In genomic region chr3:18295171-18295920, GRCh38 we compare ENCODE assay signal across 9 cellular contexts.
DNase-seq lines count a peak whose midpoint lies in the region; ATAC-seq and TF ChIP-seq lines count a peak whose summit lies in the region.
"Had no signal": no experiment of that assay in that cellular context is flagged by ENCODE, and none has a peak within 500 bp of the region (broad histone marks: within the 10 kb centered on the region; RNA-seq: fewer than 3 reads in every experiment).

No MANE protein-coding gene starts in this region.

- peak; percentile 34 for DNase-seq in NCI-H2029 (lab: John Stamatoyannopoulos, UW)
- no peak for DNase-seq in NCI-H2029 treated with DMSO at 0.1 percent for 48 hours (lab: John Stamatoyannopoulos, UW)
- peak; percentile 31 for DNase-seq in SKM-1 (lab: John Stamatoyannopoulos, UW; ENCODE audit: unreplicated experiment)
- DNase-seq in glutamatergic neuron: peak; percentile 29
- peak; percentile 6 to 36 for DNase-seq in stimulated activated CD4-positive, alpha-beta T cell treated with anti-CD3 and anti-CD28 coated beads, Interleukin-15, amount 100 ng/mL, for 48 hours (ENCODE audit: low read depth in 2 of 2)
- no peak for DNase-seq in NCI-H2081 treated with DMSO at 0.1 percent for 48 hours (lab: John Stamatoyannopoulos, UW)

- peaks cover 2% of the 10 kb centered on the region for H3K27me3 Mint-ChIP-seq in glutamatergic neuron (ENCODE audit: unreplicated experiment)

- no peak overlapping the region for H3K27ac Mint-ChIP-seq in glutamatergic neuron (ENCODE audit: unreplicated experiment)
- H3K27ac Mint-ChIP-seq: CD8-positive, alpha-beta T cell had no signal

- peaks cover 24% of the 10 kb centered on the region for H3K36me3 Mint-ChIP-seq in glutamatergic neuron (ENCODE audit: unreplicated experiment)

- no peak overlapping the region for H3K4me3 Mint-ChIP-seq in glutamatergic neuron (ENCODE audit: unreplicated experiment)
- H3K4me3 Mint-ChIP-seq: CD8-positive, alpha-beta T cell had no signal

- H3K4me1 Mint-ChIP-seq in glutamatergic neuron (ENCODE audit: low read depth, unreplicated experiment): no peaks in the 10 kb centered on the region

- H3K9me3 Mint-ChIP-seq in glutamatergic neuron (ENCODE audit: unreplicated experiment): peaks cover 4% of the 10 kb centered on the region

- TF ChIP-seq CTCF in glutamatergic neuron (IDR thresholded peaks at IDR 0.05; ENCODE audit: partially characterized antibody, unreplicated experiment): peak; percentile 44

- ATAC-seq in GM21447 (IDR thresholded peaks at IDR 0.05; ENCODE audit: unreplicated experiment) (peak; percentile 96), HG03558 (IDR thresholded peaks at IDR 0.05; ENCODE audit: extremely low read depth, unreplicated experiment) (peak; percentile 87)
- ATAC-seq: CD8-positive, alpha-beta T cell had no signal

Comparison
In these comparisons a context has a peak if more than half of its experiments do, and no peak if none do; other contexts are left out.
1. DNase-seq: peak in NCI-H2029 (single experiment), SKM-1 (single experiment), glutamatergic neuron (single experiment) and stimulated activated CD4-positive, alpha-beta T cell treated with anti-CD3 and anti-CD28 coated beads, Interleukin-15, amount 100 ng/mL, for 48 hours (2 of 2); none in NCI-H2029 treated with DMSO at 0.1 percent for 48 hours (single experiment) and NCI-H2081 treated with DMSO at 0.1 percent for 48 hours (single experiment).